In genomic region chr22:17097701-17098100, GRCh38 we compare ENCODE assay signal across 20 cellular contexts. TPM values are rescaled to one million over a fixed set of nuclear protein-coding genes. Genes with fewer than 3 reads are reported as not detected.
DNase-seq lines count a peak whose midpoint lies in the region; ATAC-seq and TF ChIP-seq lines count a peak whose summit lies in the region.
"Had no signal": no experiment of that assay in that cellular context is flagged by ENCODE, and none has a peak within 500 bp of the region (broad histone marks: within the 10 kb centered on the region; RNA-seq: fewer than 3 reads in every experiment).

No MANE protein-coding gene starts in this region.

- H3K4me1 Mint-ChIP-seq in T-helper 2 cell treated with Interferon-gamma antibody and Interleukin-4, amounts not matched to agents 5 μg/mL and 100 μg/mL, for 36 hours (ENCODE audit: low read depth), result peaks cover 65% of the 10 kb centered on the region
- H3K4me1 Mint-ChIP-seq in CD14-positive monocyte (peaks cover 97% of the 10 kb centered on the region), MCF 10A (ENCODE audit: insufficient read depth, unreplicated experiment) (no peaks in the 10 kb centered on the region)

- no peaks in the 10 kb centered on the region for H3K9me3 Mint-ChIP-seq in T-helper 2 cell treated with Interferon-gamma antibody and Interleukin-4, amounts not matched to agents 5 μg/mL and 100 μg/mL, for 36 hours
- H3K9me3 Mint-ChIP-seq in CD14-positive monocyte, result peaks cover 0 to 3% (median 0%) of the 10 kb centered on the region in 7 donors
- H3K9me3 Mint-ChIP-seq in MCF 10A (ENCODE audit: unreplicated experiment), result no peaks in the 10 kb centered on the region

- H3K4me3 ChIP-seq in RWPE2 (ENCODE audit: severe bottlenecking) (no peak overlapping the region), WERI-Rb-1 (ENCODE audit: low read depth, low read length) (no peak overlapping the region)
- H3K4me3 ChIP-seq: gastrocnemius medialis, right atrium auricular region had no signal

- no peaks in the 10 kb centered on the region for H3K27me3 ChIP-seq in RWPE2 (ENCODE audit: insufficient read depth, poor library complexity, severe bottlenecking)
- no peaks in the 10 kb centered on the region for H3K27me3 ChIP-seq in WERI-Rb-1 (ENCODE audit: insufficient read depth, low read depth, severe bottlenecking)
- H3K27me3 ChIP-seq: brain microvascular endothelial cell, gastrocnemius medialis, right atrium auricular region had no signal

- no peaks in the 10 kb centered on the region for H3K27me3 Mint-ChIP-seq in T-helper 2 cell treated with Interferon-gamma antibody and Interleukin-4, amounts not matched to agents 5 μg/mL and 100 μg/mL, for 36 hours (ENCODE audit: low read depth)
- H3K27me3 Mint-ChIP-seq in CD14-positive monocyte (ENCODE audit: low read depth in 3 of 3) (peaks cover 0 to 2% (median 0%) of the 10 kb centered on the region in 3 donors), MCF 10A (ENCODE audit: insufficient read depth, unreplicated experiment) (no peaks in the 10 kb centered on the region)

- H3K4me3 Mint-ChIP-seq in T-helper 2 cell treated with Interferon-gamma antibody and Interleukin-4, amounts not matched to agents 5 μg/mL and 100 μg/mL, for 36 hours, result peak overlapping the region; percentile 74
- peak overlapping the region; percentile 65 to 68 for H3K4me3 Mint-ChIP-seq in CD14-positive monocyte
- no peak overlapping the region for H3K4me3 Mint-ChIP-seq in MCF 10A (ENCODE audit: unreplicated experiment)

- DNase-seq in T-helper 2 cell treated with Interferon-gamma antibody and Interleukin-4, amounts not matched to agents 5 μg/mL and 100 μg/mL, for 36 hours (ENCODE audit: low spot score), result no peak
- no peak for DNase-seq in T-helper 2 cell
- no peak for DNase-seq in CD14-positive monocyte (ENCODE audit: low spot score)
- DNase-seq in RWPE2 (ENCODE audit: low spot score), result peak; percentile 9
- DNase-seq in mesenteric fat pad (ENCODE audit: low spot score), result peak; percentile 76
- no peak for DNase-seq in MCF 10A (ENCODE audit: unreplicated experiment)
- no peak for DNase-seq in WERI-Rb-1
- DNase-seq: activated CD4-positive, CD25-positive, alpha-beta regulatory T cell; activated naive CD4-positive, alpha-beta T cell; brain microvascular endothelial cell; dermis blood vessel endothelial cell; gastrocnemius medialis; GOT3; NCI-H1930; stimulated activated naive CD4-positive, alpha-beta T cell treated with Interleukin-2 at 50 U/mL for 16 hours; trophoblast cell had no signal

- CTCF ChIA-PET in MCF 10A (lab: Yijun Ruan, JAX), result interaction anchor here (1.2 kb wide), 2 partner anchors 74 to 404 kb away, joined by 4 to 6 read pairs; no protein-coding TSS in a partner anchor

- peak overlapping the region; percentile 31 for H3K27ac Mint-ChIP-seq in T-helper 2 cell treated with Interferon-gamma antibody and Interleukin-4, amounts not matched to agents 5 μg/mL and 100 μg/mL, for 36 hours
- H3K27ac Mint-ChIP-seq in CD14-positive monocyte, result peak overlapping the region; percentile 78 to 97 (median 93)
- H3K27ac Mint-ChIP-seq in MCF 10A (ENCODE audit: low read depth, unreplicated experiment), result no peak overlapping the region

- H3K4me1 ChIP-seq in RWPE2 (ENCODE audit: insufficient read depth, poor library complexity, severe bottlenecking), result no peaks in the 10 kb centered on the region
- H3K4me1 ChIP-seq: gastrocnemius medialis, right atrium auricular region had no signal

- peaks cover 69% of the 10 kb centered on the region for H3K36me3 Mint-ChIP-seq in T-helper 2 cell treated with Interferon-gamma antibody and Interleukin-4, amounts not matched to agents 5 μg/mL and 100 μg/mL, for 36 hours (ENCODE audit: low read depth)
- peaks cover 61 to 90% of the 10 kb centered on the region in 2 donors for H3K36me3 Mint-ChIP-seq in CD14-positive monocyte
- H3K36me3 Mint-ChIP-seq in MCF 10A (ENCODE audit: insufficient read depth, unreplicated experiment), result peaks cover 49% of the 10 kb centered on the region

- H3K9me3 ChIP-seq in RWPE2 (ENCODE audit: severe bottlenecking), result no peaks in the 10 kb centered on the region
- no peaks in the 10 kb centered on the region for H3K9me3 ChIP-seq in WERI-Rb-1 (ENCODE audit: severe bottlenecking)
- H3K9me3 ChIP-seq: gastrocnemius medialis, right atrium auricular region had no signal

- intact Hi-C loops in CD14-positive monocyte (cut with micrococcal nuclease) (loop anchor here in 1 of 2 donors (1.0 kb wide), 1 partner anchor 10 kb away; no protein-coding TSS in a partner anchor), MCF 10A (cut with micrococcal nuclease) (no loop called here)

- ATAC-seq in RWPE2 (ENCODE audit: low read depth) (no peak), GM21367 (IDR thresholded peaks at IDR 0.05; ENCODE audit: unreplicated experiment) (no peak)
- ATAC-seq: HepG2 had no signal

- no TSS peak for BruUV-seq in MCF 10A (replicated peaks; lab: Mats Ljungman, UMichigan)

- POLR2A ChIA-PET in MCF 10A (lab: Yijun Ruan, JAX), result interaction anchor here (0.6 kb wide), 1 partner anchor 19 kb away, joined by 3 read pairs; no protein-coding TSS in a partner anchor

- H3K27ac ChIP-seq in RWPE2 (ENCODE audit: poor library complexity, severe bottlenecking) (no peak overlapping the region), WERI-Rb-1 (no peak overlapping the region)
- H3K27ac ChIP-seq: brain microvascular endothelial cell, gastrocnemius medialis, right atrium auricular region had no signal

- no peak for TF ChIP-seq CTCF in CD14-positive monocyte (IDR thresholded peaks at IDR 0.05)
- no peak for TF ChIP-seq CTCF in RWPE2 (IDR thresholded peaks at IDR 0.05; ENCODE audit: poor library complexity, severe bottlenecking)
- no peak for TF ChIP-seq CTCF in MCF 10A (IDR thresholded peaks at IDR 0.05; ENCODE audit: unreplicated experiment)
- TF ChIP-seq CTCF in WERI-Rb-1 (IDR thresholded peaks at IDR 0.05; ENCODE audit: low read depth, low read length), result no peak

- peaks cover 38% of the 10 kb centered on the region for H3K36me3 ChIP-seq in RWPE2 (ENCODE audit: low read depth)
- H3K36me3 ChIP-seq in WERI-Rb-1, result peaks cover 14% of the 10 kb centered on the region

RNA-seq across cellular contexts. Expression of gene IL17RA, which starts 12.9 kb away (rescaled TPM):
- 100 to 1,000 TPM in 1 of 2 donors, 10 to 100 TPM in 1; 68.3 to 118 TPM for polyA plus RNA-seq in CD14-positive monocyte
- total RNA-seq in mesenteric fat pad (38.2 TPM), MCF 10A (2022) (11.5 and 11.9 TPM in 2 replicates)

RNA-seq across cellular contexts. Expression of gene TMEM121B, which starts 23.5 kb away (rescaled TPM):
- 1 to 10 TPM; 1.4 to 1.9 TPM for polyA plus RNA-seq in CD14-positive monocyte
- total RNA-seq in mesenteric fat pad, result 1.0 TPM
- total RNA-seq in MCF 10A (2022), result 0.07 TPM in 1 of 2 replicates, not detected in the other
- total RNA-seq: HepG2, NCI-H460 had no signal
- polyA plus RNA-seq: HepG2 had no signal

Comparison
In these comparisons a context has a peak if more than half of its experiments do, and no peak if none do; other contexts are left out.
1. DNase-seq: peak in RWPE2 (single experiment) and mesenteric fat pad (single experiment); none in T-helper 2 cell treated with Interferon-gamma antibody and Interleukin-4, amounts not matched to agents 5 μg/mL and 100 μg/mL, for 36 hours (single experiment), T-helper 2 cell (0 of 5), CD14-positive monocyte (single experiment), MCF 10A (single experiment) and WERI-Rb-1 (single experiment).